Comparison of ENCODE assay signal across 20 cellular contexts in the genomic region with DNA sequence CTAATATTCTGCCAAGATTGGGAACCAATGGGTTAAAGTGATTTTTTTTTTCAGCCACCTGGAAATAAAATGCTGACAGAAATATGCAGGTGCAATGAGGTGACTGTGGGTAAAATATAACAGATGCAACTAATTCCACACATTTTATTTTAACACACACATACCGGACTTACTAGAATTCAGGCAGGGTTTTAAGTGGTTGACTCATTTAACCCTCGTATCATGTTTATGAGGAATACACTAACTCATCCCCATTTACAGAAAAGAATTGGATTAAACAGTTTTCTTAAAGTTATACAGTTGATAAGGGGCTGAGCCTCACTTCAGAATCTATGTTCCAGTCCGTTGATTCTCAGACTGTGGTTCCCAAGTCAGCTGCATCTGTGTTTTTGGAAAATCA.
A peak's percentile ranks its signal among the peaks of the same experiment; 100 is the strongest.
DNase-seq lines count a peak whose midpoint lies in the region; ATAC-seq, FAIRE-seq and TF ChIP-seq lines count a peak whose summit lies in the region.
"Had no signal": no experiment of that assay in that cellular context is flagged by ENCODE, and none has a peak within 500 bp of the region (broad histone marks: within the 10 kb centered on the region; RNA-seq: fewer than 3 reads in every experiment).

No MANE protein-coding gene starts in this region.

- no peaks in the 10 kb centered on the region for H3F3A ChIP-seq in DOHH2 (ENCODE audit: control insufficient read depth, insufficient read depth)

- H3K9ac ChIP-seq in astrocyte (ENCODE audit: low read length) = no peak overlapping the region

- no peaks in the 10 kb centered on the region for H3K9me3 Mint-ChIP-seq in astrocyte (ENCODE audit: unreplicated experiment)
- no peaks in the 10 kb centered on the region for H3K9me3 Mint-ChIP-seq in activated naive CD4-positive, alpha-beta T cell treated with anti-CD3 and anti-CD28 coated beads for 36 hours
- H3K9me3 Mint-ChIP-seq: CD14-positive monocyte; GM23338; T-helper 1 cell treated with Interleukin-12 subunit alpha and Interleukin-12 subunit beta and Interleukin-4 antibody, amounts not matched to agents 30 μg/mL and 1 μg/mL, for 36 hours had no signal

- H3K4me3 ChIP-seq in DOHH2 (ENCODE audit: low read length) (no peak overlapping the region), astrocyte (ENCODE audit: insufficient read depth, low read depth, low read length) (no peak overlapping the region), HAP-1 (no peak overlapping the region)
- H3K4me3 ChIP-seq: GM23338, Peyer's patch had no signal

- H3K27me3 ChIP-seq in DOHH2 (ENCODE audit: control insufficient read depth, low read length) (no peaks in the 10 kb centered on the region), astrocyte (ENCODE audit: insufficient read depth, low read length) (no peaks in the 10 kb centered on the region), HAP-1 (ENCODE audit: low read depth) (peaks cover 12% of the 10 kb centered on the region)
- H3K27me3 ChIP-seq: Peyer's patch had no signal

- DNase-seq in astrocyte (ENCODE audit: low read depth) (no peak), HAP-1 (ENCODE audit: low spot score in 2 of 2) (no peak), GM03348 (ENCODE audit: low spot score) (no peak)
- DNase-seq in stimulated activated CD4-positive, alpha-beta T cell treated with anti-CD3 and anti-CD28 coated beads, Interleukin-12 subunit alpha, Interleukin-12 subunit beta, amount 100 ng/mL, for 4 hours = no peak
- DNase-seq in activated naive CD4-positive, alpha-beta T cell treated with anti-CD3 and anti-CD28 coated beads for 36 hours = no peak
- DNase-seq: COR-L47, DMS153, NCI-H146, NCI-H2107, NCI-H446, NCI-H774, Peyer's patch, SHP77 had no signal

- H3K36me3 Mint-ChIP-seq in astrocyte (ENCODE audit: low read depth, unreplicated experiment) = no peaks in the 10 kb centered on the region
- H3K36me3 Mint-ChIP-seq in activated naive CD4-positive, alpha-beta T cell treated with anti-CD3 and anti-CD28 coated beads for 36 hours (ENCODE audit: low read depth) = no peaks in the 10 kb centered on the region
- H3K36me3 Mint-ChIP-seq: CD14-positive monocyte had no signal

- ATAC-seq in GM19455 (IDR thresholded peaks at IDR 0.05; ENCODE audit: unreplicated experiment) = peak; percentile 30
- ATAC-seq in HG03354 (IDR thresholded peaks at IDR 0.05; ENCODE audit: poor library complexity, severe bottlenecking, unreplicated experiment) = peak; percentile 9
- ATAC-seq: GM23338 had no signal

- no peaks in the 10 kb centered on the region for H3K79me2 ChIP-seq in DOHH2 (ENCODE audit: control insufficient read depth, low read length)
- H3K79me2 ChIP-seq in astrocyte (ENCODE audit: insufficient read depth, low read length) = no peaks in the 10 kb centered on the region

- no peak overlapping the region for H3K4me3 Mint-ChIP-seq in astrocyte (ENCODE audit: unreplicated experiment)
- no peak overlapping the region for H3K4me3 Mint-ChIP-seq in activated naive CD4-positive, alpha-beta T cell treated with anti-CD3 and anti-CD28 coated beads for 36 hours
- H3K4me3 Mint-ChIP-seq: CD14-positive monocyte; GM23338; T-helper 1 cell treated with Interleukin-12 subunit alpha and Interleukin-12 subunit beta and Interleukin-4 antibody, amounts not matched to agents 30 μg/mL and 1 μg/mL, for 36 hours had no signal

- H2AFZ ChIP-seq in astrocyte (ENCODE audit: low read depth, low read length) = no peak overlapping the region
- H2AFZ ChIP-seq: GM23338 had no signal

- H3K9me3 ChIP-seq in DOHH2 (ENCODE audit: control insufficient read depth, insufficient read depth, low read length) = no peaks in the 10 kb centered on the region
- H3K9me3 ChIP-seq in astrocyte (ENCODE audit: insufficient read depth, low read depth, low read length) = no peaks in the 10 kb centered on the region
- H3K9me3 ChIP-seq in HAP-1 = no peaks in the 10 kb centered on the region
- H3K9me3 ChIP-seq: Peyer's patch had no signal

- peak overlapping the region; percentile 7; the same call in 1 of the 2 replicates for H3K4me2 ChIP-seq in DOHH2 (ENCODE audit: low read length)
- no peak overlapping the region for H3K4me2 ChIP-seq in astrocyte (ENCODE audit: low read length)
- H3K4me2 ChIP-seq: GM23338 had no signal

- CTCF ChIA-PET in activated naive CD4-positive, alpha-beta T cell treated with anti-CD3 and anti-CD28 coated beads for 36 hours (lab: Charles Lee) = interaction anchor here (1.2 to 1.3 kb wide), 2 partner anchors 28 to 29 kb away, joined by 3 read pairs; no protein-coding TSS in a partner anchor

- H3K36me3 ChIP-seq in DOHH2 (ENCODE audit: control insufficient read depth, low read length) = no peaks in the 10 kb centered on the region
- H3K36me3 ChIP-seq in astrocyte (ENCODE audit: insufficient read depth, low read length) = no peaks in the 10 kb centered on the region
- H3K36me3 ChIP-seq in HAP-1 (replicated peaks) = no peaks in the 10 kb centered on the region
- H3K36me3 ChIP-seq: Peyer's patch had no signal

- intact Hi-C loops in activated naive CD4-positive, alpha-beta T cell treated with anti-CD3 and anti-CD28 coated beads for 36 hours (cut with micrococcal nuclease) = no loop called here

- H3K4me1 ChIP-seq in DOHH2 (ENCODE audit: control insufficient read depth, low read length) (peaks cover 12% of the 10 kb centered on the region), astrocyte (ENCODE audit: insufficient read depth, low read length) (no peaks in the 10 kb centered on the region), HAP-1 (no peaks in the 10 kb centered on the region)
- H3K4me1 ChIP-seq: Peyer's patch had no signal

- no peak overlapping the region for H3K27ac ChIP-seq in DOHH2 (ENCODE audit: low read depth, low read length)
- H3K27ac ChIP-seq in astrocyte (ENCODE audit: low read depth, low read length) = no peak overlapping the region
- H3K27ac ChIP-seq: Peyer's patch had no signal

- H4K20me1 ChIP-seq in DOHH2 (ENCODE audit: control insufficient read depth, insufficient read depth, low read depth, low read length) (no peaks in the 10 kb centered on the region), astrocyte (ENCODE audit: insufficient read depth, low read length) (no peaks in the 10 kb centered on the region)

- TF ChIP-seq CTCF in DOHH2 (IDR thresholded peaks at IDR 0.05; ENCODE audit: low read depth, low read length, poor library complexity, severe bottlenecking) = no peak
- no peak for TF ChIP-seq CTCF in astrocyte (IDR thresholded peaks at IDR 0.05; ENCODE audit: insufficient read depth, low read depth, low read length)

- H3K4me1 Mint-ChIP-seq in astrocyte (ENCODE audit: low read depth, unreplicated experiment) = peaks cover 9% of the 10 kb centered on the region
- H3K4me1 Mint-ChIP-seq in activated naive CD4-positive, alpha-beta T cell treated with anti-CD3 and anti-CD28 coated beads for 36 hours (ENCODE audit: low read depth) = no peaks in the 10 kb centered on the region
- H3K4me1 Mint-ChIP-seq: CD14-positive monocyte had no signal

- FAIRE-seq in astrocyte (lab: Jason Lieb, UNC) = peak; percentile 45
- FAIRE-seq: A204.1 had no signal

- H3K9me2 ChIP-seq in DOHH2 (replicated peaks; ENCODE audit: control insufficient read depth, low read length) = no peaks in the 10 kb centered on the region

- in situ Hi-C loops in HAP-1 (cut with MboI; ENCODE audit: low sequenced_read_pairs) = no loop called here

- no peak overlapping the region for H3K27ac Mint-ChIP-seq in astrocyte (ENCODE audit: unreplicated experiment)
- H3K27ac Mint-ChIP-seq in activated naive CD4-positive, alpha-beta T cell treated with anti-CD3 and anti-CD28 coated beads for 36 hours = no peak overlapping the region
- H3K27ac Mint-ChIP-seq: CD14-positive monocyte; GM23338; T-helper 1 cell treated with Interleukin-12 subunit alpha and Interleukin-12 subunit beta and Interleukin-4 antibody, amounts not matched to agents 30 μg/mL and 1 μg/mL, for 36 hours had no signal

- H3K27me3 Mint-ChIP-seq in astrocyte (ENCODE audit: low read depth, unreplicated experiment) = no peaks in the 10 kb centered on the region
- H3K27me3 Mint-ChIP-seq in activated naive CD4-positive, alpha-beta T cell treated with anti-CD3 and anti-CD28 coated beads for 36 hours (ENCODE audit: low read depth) = peaks cover 3% of the 10 kb centered on the region
